35 cellular contexts compared by ENCODE assay signal in the genomic region with DNA sequence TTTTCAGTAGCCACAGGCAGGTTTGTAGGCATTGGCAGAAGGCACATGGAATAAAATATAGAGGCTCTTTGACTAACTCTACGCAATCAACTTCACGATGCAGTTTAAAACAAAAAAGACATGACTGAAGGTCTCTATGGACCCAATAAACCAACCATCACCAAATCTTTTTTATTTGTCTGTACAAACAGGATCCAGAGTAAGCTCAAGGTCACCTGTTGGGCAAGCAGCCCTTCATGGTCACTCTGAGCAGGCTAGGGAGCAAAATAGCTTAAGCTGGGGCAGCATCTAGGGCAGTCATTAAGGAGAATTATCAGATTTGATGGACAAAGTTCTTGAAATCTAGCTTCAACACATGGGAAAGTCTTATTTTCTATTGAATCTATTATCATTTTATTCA.
"Had no signal": no experiment of that assay in that cellular context is flagged by ENCODE, and none has a peak within 500 bp of the region (broad histone marks: within the 10 kb centered on the region; RNA-seq: fewer than 3 reads in every experiment).

No MANE protein-coding gene starts in this region.

- DNase-seq: Karpas-422, Kasumi-1, MG63, MM.1S, MV-4-11, NCI-H1048, NCI-H1092, NCI-H1092 treated with DMSO at 0.1 percent for 48 hours, NCI-H1105, NCI-H1105 treated with DMSO at 0.1 percent for 48 hours, NCI-H1417, NCI-H1417 treated with DMSO at 0.1 percent for 48 hours, NCI-H1436, NCI-H1436 treated with DMSO at 0.1 percent for 48 hours, NCI-H146, NCI-H1694, NCI-H1694 treated with DMSO at 0.1 percent for 48 hours, NCI-H187, NCI-H187 treated with DMSO at 0.1 percent for 48 hours, NCI-H1930, NCI-H2029, NCI-H2029 treated with DMSO at 0.1 percent for 48 hours, NCI-H2081, NCI-H2081 treated with DMSO at 0.1 percent for 48 hours, NCI-H2107, NCI-H2171, NCI-H2171 treated with DMSO at 0.1 percent for 48 hours, NCI-H2227 treated with DMSO at 0.1 percent for 48 hours, NCI-H226, NCI-H345, NCI-H446, NCI-H446 treated with DMSO at 0.1 percent for 48 hours, NCI-H510A, NCI-H510A treated with DMSO at 0.1 percent for 48 hours, NCI-H524 had no signal

- H3K36me3 ChIP-seq: MG63 had no signal

- H3K9me3 ChIP-seq: MG63 had no signal

- H3K4me3 ChIP-seq: MG63 had no signal
